8 cellular contexts compared by ENCODE assay signal in the genomic region with DNA sequence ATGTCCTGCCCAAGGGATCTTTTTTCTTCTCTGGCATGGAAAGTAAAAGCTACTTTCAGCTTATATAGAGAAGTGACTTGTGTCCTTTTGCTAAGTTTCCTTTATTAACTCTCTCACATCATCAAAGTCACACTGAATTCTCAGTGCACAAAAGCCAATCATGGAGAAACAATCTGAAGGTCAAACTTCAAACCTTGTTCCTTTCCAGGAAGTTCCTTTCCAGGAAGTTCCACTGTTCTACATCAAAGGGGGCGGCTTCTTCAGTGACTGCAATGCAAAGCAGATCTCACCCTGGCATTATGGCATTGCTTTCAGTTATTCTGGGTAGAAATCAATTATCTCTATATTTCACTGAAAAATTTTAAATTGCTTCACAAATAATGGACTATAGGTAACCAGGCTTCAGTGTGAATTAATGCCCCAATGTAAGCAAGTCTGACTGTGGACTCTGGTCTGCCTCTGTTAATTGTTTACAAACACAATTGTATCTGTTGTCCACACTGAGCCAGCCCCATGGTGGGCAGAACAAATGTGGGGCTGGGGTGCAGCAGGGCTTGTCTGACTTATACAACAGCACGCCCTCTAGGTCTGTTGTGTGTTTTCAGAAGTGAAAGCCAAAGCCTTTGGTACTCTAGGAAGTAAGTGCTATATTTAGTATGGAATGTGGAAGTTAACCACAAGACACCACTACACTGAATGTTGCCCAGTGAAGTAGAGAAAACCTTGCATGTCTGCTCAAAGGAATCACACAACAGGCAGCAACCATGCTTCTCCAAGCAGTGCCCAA.
A peak's percentile ranks its signal among the peaks of the same experiment; 100 is the strongest.
DNase-seq lines count a peak whose midpoint lies in the region; ATAC-seq and TF ChIP-seq lines count a peak whose summit lies in the region.

No MANE protein-coding gene starts in this region.

- ATAC-seq in lung (ENCODE audit: insufficient read depth, low FRiP score) (peak; percentile 74), GM21529 (IDR thresholded peaks at IDR 0.05; ENCODE audit: unreplicated experiment) (no peak), HG02571 (IDR thresholded peaks at IDR 0.05; ENCODE audit: unreplicated experiment) (no peak)

- no peaks in the 10 kb centered on the region for H3K27me3 Mint-ChIP-seq in Caco-2 (ENCODE audit: insufficient read depth, unreplicated experiment)

- WGBS in lung, 2 donors = 62 to 76% methylated on average over 2 of the region's 2 CpGs

- H3K4me3 ChIP-seq in AG10803 (ENCODE audit: low read length) = no peak overlapping the region
- H3K4me3 ChIP-seq in lung = no peak overlapping the region
- H3K4me3 ChIP-seq in Caco-2 (ENCODE audit: low read depth, low read length) = no peak overlapping the region

- no peaks in the 10 kb centered on the region for H3K4me1 Mint-ChIP-seq in Caco-2 (ENCODE audit: low read depth, unreplicated experiment)

- H3K9me3 ChIP-seq in lung (ENCODE audit: control insufficient read depth in 2 of 2, insufficient read depth in 1 of 2, low read length in 1 of 2) (peaks cover 0 to 2% of the 10 kb centered on the region in 2 donors), Caco-2 (no peaks in the 10 kb centered on the region)

- peaks cover 56% of the 10 kb centered on the region for H3K36me3 Mint-ChIP-seq in Caco-2 (ENCODE audit: insufficient read depth, unreplicated experiment)

- CTCF ChIA-PET in Caco-2 (lab: Charles Lee) = no interaction called here

- BruUV-seq in Caco-2 (replicated peaks; lab: Mats Ljungman, UMichigan) = no TSS peak

- H3K27me3 ChIP-seq in lung (ENCODE audit: control insufficient read depth, insufficient read depth) = no peaks in the 10 kb centered on the region
- no peaks in the 10 kb centered on the region for H3K27me3 ChIP-seq in Caco-2 (replicated peaks; ENCODE audit: control insufficient read depth, insufficient read depth, low read length)

- no peaks in the 10 kb centered on the region for H3K9me3 Mint-ChIP-seq in Caco-2 (ENCODE audit: unreplicated experiment)

- H3K4me1 ChIP-seq in lung (ENCODE audit: control insufficient read depth in 2 of 2, insufficient read depth in 2 of 2, low read length in 2 of 2) = peaks cover 4 to 12% of the 10 kb centered on the region in 2 donors
- H3K4me1 ChIP-seq in Caco-2 = peaks cover 11% of the 10 kb centered on the region

- peak; percentile 33 for TF ChIP-seq CTCF in AG10803 (conservative IDR thresholded peaks at IDR 0.05; ENCODE audit: low read length)
- TF ChIP-seq CTCF in lung (IDR thresholded peaks at IDR 0.05; ENCODE audit: control extremely low read depth, extremely low read depth) = no peak
- no peak for TF ChIP-seq CTCF in Caco-2 (IDR thresholded peaks at IDR 0.05; ENCODE audit: insufficient read depth in 1 of 2, low read depth in 1 of 2, low read length in 1 of 2, severe bottlenecking in 1 of 2, unreplicated experiment in 1 of 2)

- H3K36me3 ChIP-seq in lung (ENCODE audit: control insufficient read depth in 2 of 2, insufficient read depth in 2 of 2, low read length in 2 of 2) (peaks cover 19 to 24% of the 10 kb centered on the region in 2 donors), Caco-2 (ENCODE audit: control insufficient read depth, insufficient read depth, low read length) (no peaks in the 10 kb centered on the region; the same call in 1 of the 2 replicates)

- peak; percentile 81 for DNase-seq in AG10803 (ENCODE audit: low read depth)
- peak; percentile 83 for DNase-seq in MV-4-11 (lab: John Stamatoyannopoulos, UW)
- DNase-seq in caudate nucleus (lab: John Stamatoyannopoulos, UW) = peak in 5 of 61 donors; percentile 5 to 27 (median 14)
- no peak for DNase-seq in lung (ENCODE audit: low spot score)
- no peak for DNase-seq in Caco-2
- DNase-seq in T1000 (lab: John Stamatoyannopoulos, UW) = no peak

- H3K27ac Mint-ChIP-seq in Caco-2 (ENCODE audit: unreplicated experiment) = no peak overlapping the region

- intact Hi-C loops in Caco-2 (cut with micrococcal nuclease; ENCODE audit: unreplicated experiment) = no loop called here

- POLR2A ChIA-PET in Caco-2 (lab: Charles Lee) = no interaction called here

- H3K27ac ChIP-seq in caudate nucleus (ENCODE audit: low read depth, low read length) = peak overlapping the region; percentile 4
- peak overlapping the region in 1 of 2 donors; percentile 64 for H3K27ac ChIP-seq in lung (ENCODE audit: low read depth in 1 of 2, low read length in 1 of 2)

- no peak overlapping the region for H3K4me3 Mint-ChIP-seq in Caco-2 (ENCODE audit: unreplicated experiment)

Comparison
In these comparisons a context has a peak if more than half of its experiments do, and no peak if none do; other contexts are left out.
1. DNase-seq: peak in AG10803 (single experiment) and MV-4-11 (single experiment); none in lung (single experiment), Caco-2 (0 of 2) and T1000 (single experiment).